ENCODE assay signal across 14 cellular contexts in genomic region chr5:115487750-115488149, GRCh38. TPM values are rescaled to one million over a fixed set of nuclear protein-coding genes. Genes with fewer than 3 reads are reported as not detected.
DNase-seq lines count a peak whose midpoint lies in the region; ATAC-seq, FAIRE-seq and TF ChIP-seq lines count a peak whose summit lies in the region.
"Had no signal": no experiment of that assay in that cellular context is flagged by ENCODE, and none has a peak within 500 bp of the region (broad histone marks: within the 10 kb centered on the region; RNA-seq: fewer than 3 reads in every experiment).

No MANE protein-coding gene starts in this region.

- H3K27me3 ChIP-seq in GM12878 (replicated peaks in 1 of 2; ENCODE audit: control insufficient read depth in 2 of 2, insufficient read depth in 2 of 2, low read length in 1 of 2): no peaks in the 10 kb centered on the region

- POLR2A ChIA-PET in GM12878 (lab: Charles Lee): interaction anchor here (1.0 kb wide), 1 partner anchor 15 kb away, joined by 3 read pairs; no protein-coding TSS in a partner anchor

- no peak overlapping the region for H3K4me2 ChIP-seq in GM12878 (ENCODE audit: control insufficient read depth, insufficient read depth)

- no peak for TF ChIP-seq EP300 in GM12878 (IDR thresholded peaks at IDR 0.05; ENCODE audit: borderline replicate concordance in 1 of 2, control insufficient read depth in 1 of 2, low read depth in 2 of 2, low read length in 2 of 2)

- H3K27ac ChIP-seq in GM12878 (ENCODE audit: control insufficient read depth, insufficient read depth): no peak overlapping the region

- H3K4me1 ChIP-seq in GM12878 (ENCODE audit: control insufficient read depth, insufficient read depth, low read length): peaks cover 11% of the 10 kb centered on the region

- peak overlapping the region; percentile 0; the same call in 1 of the 2 replicates for H2AFZ ChIP-seq in GM12878 (ENCODE audit: control insufficient read depth, low read depth, low read length)

- in situ Hi-C loops in GM12878 (cut with MboI): no loop called here

- H3K9me3 ChIP-seq in GM12878 (replicated peaks; ENCODE audit: control insufficient read depth, insufficient read depth, low read length): no peaks in the 10 kb centered on the region

- TF ChIP-seq RAD21 in GM12878 (IDR thresholded peaks at IDR 0.05; ENCODE audit: insufficient read depth, low read depth, low read length): no peak

- TF ChIP-seq CTCF in GM12878 (IDR thresholded peaks at IDR 0.05 in 2 of 3, conservative IDR thresholded peaks at IDR 0.05 in 1 of 3; ENCODE audit: control insufficient read depth in 2 of 3, extremely low read depth in 1 of 3, insufficient read depth in 1 of 3, low read depth in 3 of 3, low read length in 3 of 3): no peak

- no peak overlapping the region for H3K4me3 ChIP-seq in GM12878

- H3K36me3 ChIP-seq in GM12878 (ENCODE audit: control insufficient read depth in 2 of 2, insufficient read depth in 2 of 2, low read length in 1 of 2): no peaks in the 10 kb centered on the region

- H3K79me2 ChIP-seq in GM12878 (ENCODE audit: control insufficient read depth, insufficient read depth, low read length): no peaks in the 10 kb centered on the region

- TF ChIP-seq POLR2A in GM12878 (IDR thresholded peaks at IDR 0.05; ENCODE audit: low read depth, low read length): no peak

- DNase-seq in activated CD4-positive, alpha-beta T cell treated with anti-CD3 and anti-CD28 coated beads for 48 hours: peak; percentile 15
- DNase-seq in activated CD4-positive, alpha-beta T cell treated with anti-CD3 and anti-CD28 coated beads, Interleukin-2, amount 50 U/mL, for 4 hours: no peak
- no peak for DNase-seq in GM12878 (ENCODE audit: low read depth, low spot score)
- DNase-seq in HK-2 (ENCODE audit: unreplicated experiment): no peak
- DNase-seq in MV-4-11 (lab: John Stamatoyannopoulos, UW): no peak
- DNase-seq: Calu3; effector CD4-positive, alpha-beta T cell; NCI-H2227 treated with DMSO at 0.1 percent for 48 hours; right cardiac atrium; trophoblast cell had no signal

- H4K20me1 ChIP-seq in GM12878 (ENCODE audit: control insufficient read depth, insufficient read depth): no peaks in the 10 kb centered on the region

- ATAC-seq in GM19328 (IDR thresholded peaks at IDR 0.05; ENCODE audit: unreplicated experiment) (peak; percentile 43), HG02884 (IDR thresholded peaks at IDR 0.05; ENCODE audit: unreplicated experiment) (peak; percentile 63), GM12878 (peak; percentile 79), HG03025 (IDR thresholded peaks at IDR 0.05; ENCODE audit: low FRiP score, unreplicated experiment) (no peak)
- ATAC-seq: right cardiac atrium had no signal

- RAD21 ChIA-PET in GM12878 (lab: Charles Lee; ENCODE audit: unreplicated experiment): interaction anchor here (0.8 to 1.0 kb wide), 2 partner anchors 10 to 47 kb away, joined by 3 read pairs; no protein-coding TSS in a partner anchor

- H3K9ac ChIP-seq in GM12878 (ENCODE audit: control insufficient read depth, insufficient read depth, low read length): no peak overlapping the region

- BruUV-seq in GM12878 (replicated peaks; lab: Mats Ljungman, UMichigan): no TSS peak

- SMC1A ChIA-PET in GM12878 (lab: Charles Lee; ENCODE audit: uncharacterized antibody, unreplicated experiment): interaction anchor here (0.8 to 2.3 kb wide), 7 partner anchors 10 to 179 kb away, joined by 3 to 8 read pairs (median 4); no protein-coding TSS in a partner anchor

- CTCF ChIA-PET in GM12878 (lab: Yijun Ruan, JAX): interaction anchor here (1.0 kb wide), 1 partner anchor 10 kb away, joined by 4 read pairs; no protein-coding TSS in a partner anchor

- intact Hi-C loops in GM12878 (cut with micrococcal nuclease; ENCODE audit: unreplicated experiment): loop anchor here (2.0 kb wide), 1 partner anchor 57 kb away; the partner anchor contains the start of gene FEM1C

- peak; percentile 27 for FAIRE-seq in GM12878 (lab: Jason Lieb, UNC)
- FAIRE-seq: A204.1 had no signal

TF ChIP-seq in GM12878, 131 proteins besides CTCF, POLR2A, EP300 and RAD21 (continues in another document):
- TF ChIP-seq, protein P1, sequence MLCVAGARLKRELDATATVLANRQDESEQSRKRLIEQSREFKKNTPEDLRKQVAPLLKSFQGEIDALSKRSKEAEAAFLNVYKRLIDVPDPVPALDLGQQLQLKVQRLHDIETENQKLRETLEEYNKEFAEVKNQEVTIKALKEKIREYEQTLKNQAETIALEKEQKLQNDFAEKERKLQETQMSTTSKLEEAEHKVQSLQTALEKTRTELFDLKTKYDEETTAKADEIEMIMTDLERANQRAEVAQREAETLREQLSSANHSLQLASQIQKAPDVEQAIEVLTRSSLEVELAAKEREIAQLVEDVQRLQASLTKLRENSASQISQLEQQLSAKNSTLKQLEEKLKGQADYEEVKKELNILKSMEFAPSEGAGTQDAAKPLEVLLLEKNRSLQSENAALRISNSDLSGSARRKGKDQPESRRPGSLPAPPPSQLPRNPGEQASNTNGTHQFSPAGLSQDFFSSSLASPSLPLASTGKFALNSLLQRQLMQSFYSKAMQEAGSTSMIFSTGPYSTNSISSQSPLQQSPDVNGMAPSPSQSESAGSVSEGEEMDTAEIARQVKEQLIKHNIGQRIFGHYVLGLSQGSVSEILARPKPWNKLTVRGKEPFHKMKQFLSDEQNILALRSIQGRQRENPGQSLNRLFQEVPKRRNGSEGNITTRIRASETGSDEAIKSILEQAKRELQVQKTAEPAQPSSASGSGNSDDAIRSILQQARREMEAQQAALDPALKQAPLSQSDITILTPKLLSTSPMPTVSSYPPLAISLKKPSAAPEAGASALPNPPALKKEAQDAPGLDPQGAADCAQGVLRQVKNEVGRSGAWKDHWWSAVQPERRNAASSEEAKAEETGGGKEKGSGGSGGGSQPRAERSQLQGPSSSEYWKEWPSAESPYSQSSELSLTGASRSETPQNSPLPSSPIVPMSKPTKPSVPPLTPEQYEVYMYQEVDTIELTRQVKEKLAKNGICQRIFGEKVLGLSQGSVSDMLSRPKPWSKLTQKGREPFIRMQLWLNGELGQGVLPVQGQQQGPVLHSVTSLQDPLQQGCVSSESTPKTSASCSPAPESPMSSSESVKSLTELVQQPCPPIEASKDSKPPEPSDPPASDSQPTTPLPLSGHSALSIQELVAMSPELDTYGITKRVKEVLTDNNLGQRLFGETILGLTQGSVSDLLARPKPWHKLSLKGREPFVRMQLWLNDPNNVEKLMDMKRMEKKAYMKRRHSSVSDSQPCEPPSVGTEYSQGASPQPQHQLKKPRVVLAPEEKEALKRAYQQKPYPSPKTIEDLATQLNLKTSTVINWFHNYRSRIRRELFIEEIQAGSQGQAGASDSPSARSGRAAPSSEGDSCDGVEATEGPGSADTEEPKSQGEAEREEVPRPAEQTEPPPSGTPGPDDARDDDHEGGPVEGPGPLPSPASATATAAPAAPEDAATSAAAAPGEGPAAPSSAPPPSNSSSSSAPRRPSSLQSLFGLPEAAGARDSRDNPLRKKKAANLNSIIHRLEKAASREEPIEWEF (IDR thresholded peaks at IDR 0.05; ENCODE audit: insufficient replicate concordance, low read depth, low read length): no peak
- TF ChIP-seq MYB (IDR thresholded peaks at IDR 0.05; ENCODE audit: borderline replicate concordance, low read depth, low read length): no peak
- TF ChIP-seq CBX3 (IDR thresholded peaks at IDR 0.05; ENCODE audit: borderline replicate concordance, low read depth): no peak
- no peak for TF ChIP-seq RBBP5 (conservative IDR thresholded peaks at IDR 0.05)
- TF ChIP-seq EED (IDR thresholded peaks at IDR 0.05; ENCODE audit: low read depth): peak; percentile 58
- TF ChIP-seq RAD51 (IDR thresholded peaks at IDR 0.05): no peak
- TF ChIP-seq TBL1XR1 (IDR thresholded peaks at IDR 0.05; ENCODE audit: low read depth, low read length): no peak
- TF ChIP-seq NR2C1 (IDR thresholded peaks at IDR 0.05): no peak
- TF ChIP-seq MEF2A (IDR thresholded peaks at IDR 0.05; ENCODE audit: insufficient read depth, low read depth, low read length): no peak
- TF ChIP-seq KAT2A (conservative IDR thresholded peaks at IDR 0.05; ENCODE audit: control insufficient read depth, low read depth, low read length): no peak
- no peak for TF ChIP-seq ZNF24 (IDR thresholded peaks at IDR 0.05)
- TF ChIP-seq CREB1 (IDR thresholded peaks at IDR 0.05; ENCODE audit: low read depth): 0 out of 2 replicates have a peak, but pooled peaks have one; percentile 14
- peak; percentile 65 for TF ChIP-seq RUNX3 (IDR thresholded peaks at IDR 0.05; ENCODE audit: low read length)

RNA-seq across cellular contexts. Expression of gene FEM1C, which starts 56.8 kb away (rescaled TPM):
- 26.1 and 26.4 TPM in 2 replicates for total RNA-seq in GM12878 (2013; cell fraction: nucleolus; rRNA removed)
- total RNA-seq in GM12878 (2014; rRNA removed) (9.8 and 11.6 TPM in 2 replicates), GM12878 (2014; rRNA removed; fragmentation: Illumina TruSeq; extraction: Trizol) (8.2 and 8.5 TPM in 2 replicates), GM12878 (2021) (10.3 and 10.9 TPM in 2 replicates)
- polyA plus RNA-seq in GM12878 (2011; ENCODE audit: low read depth): 6.6 TPM
- polyA plus RNA-seq in GM12878 (2011; rRNA removed) (15.6 and 20.1 TPM in 2 replicates), GM12878 (2014; fragmentation: Illumina TruSeq; extraction: Trizol) (8.9 and 10.7 TPM in 2 replicates), GM12878 (2014; fragmentation: Nextera tagmentation; extraction: Ambion mirVana) (1 to 10 TPM; 1.9 to 7.1 TPM), GM12878 (2014; rRNA removed) (4.7 and 5.7 TPM in 2 replicates), GM12878 (2016; fragmentation: Nextera tagmentation; extraction: Ambion mirVana) (1 to 10 TPM; 7.2 to 7.4 TPM)
- polyA plus RNA-seq in GM12878 (2011; cell fraction: cytosol; rRNA removed): 4.9 and 7.5 TPM in 2 replicates
- polyA plus RNA-seq in GM12878 (2011; cell fraction: nucleus; rRNA removed): 4.7 and 5.6 TPM in 2 replicates
- 10.1 and 11.3 TPM in 2 replicates for polyA plus RNA-seq in GM12878 (2012)
- 17.5 and 24.4 TPM in 2 replicates for polyA minus RNA-seq in GM12878 (2011; rRNA and poly(A)+ RNA removed)
- polyA minus RNA-seq in GM12878 (2011; cell fraction: cytosol; rRNA and poly(A)+ RNA removed): 7.6 and 7.9 TPM in 2 replicates
- polyA minus RNA-seq in GM12878 (2011; cell fraction: nucleus; rRNA and poly(A)+ RNA removed): 10.2 and 11.9 TPM in 2 replicates
